10 cellular contexts compared by ENCODE assay signal in the genomic region with DNA sequence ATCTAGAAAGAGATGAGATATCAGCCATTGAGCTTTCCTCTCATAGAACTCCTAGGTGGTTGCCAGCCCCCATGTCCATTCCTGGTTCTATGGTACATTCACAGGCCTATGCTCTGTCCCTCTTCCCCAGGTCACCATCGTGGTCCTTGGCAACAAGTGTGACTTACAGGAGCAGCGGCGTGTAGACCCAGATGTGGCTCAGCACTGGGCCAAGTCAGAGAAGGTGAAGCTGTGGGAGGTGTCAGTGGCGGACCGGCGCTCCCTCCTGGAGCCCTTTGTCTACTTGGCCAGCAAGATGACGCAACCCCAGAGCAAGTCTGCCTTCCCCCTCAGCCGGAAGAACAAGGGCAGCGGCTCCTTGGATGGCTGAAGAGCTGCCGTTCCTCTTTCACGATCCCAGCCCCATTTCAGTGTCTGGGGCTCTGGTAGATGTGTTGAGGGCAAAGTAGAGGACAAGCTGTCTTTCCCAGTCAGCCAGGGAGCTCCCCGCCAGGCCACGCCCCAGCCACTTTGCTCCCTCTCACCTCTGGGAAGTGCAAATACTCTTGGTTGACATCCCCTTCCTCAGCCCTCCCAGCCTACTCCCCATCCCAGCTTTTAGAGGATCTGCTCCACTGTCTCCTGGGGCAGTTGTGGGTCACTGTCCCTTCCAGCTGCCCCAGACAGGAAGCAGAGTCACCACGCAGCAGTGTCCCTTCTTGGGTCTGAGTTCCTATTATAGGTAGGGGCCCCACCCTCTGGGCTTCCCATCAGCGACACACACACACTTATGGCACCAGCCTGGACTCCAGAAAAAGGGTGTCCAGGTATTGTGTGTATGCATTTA. TPM values are rescaled to one million over a fixed set of nuclear protein-coding genes. Genes with fewer than 3 reads are reported as not detected.
A peak's percentile ranks its signal among the peaks of the same experiment; 100 is the strongest.
DNase-seq lines count a peak whose midpoint lies in the region; ATAC-seq and TF ChIP-seq lines count a peak whose summit lies in the region.
"Had no signal": no experiment of that assay in that cellular context is flagged by ENCODE, and none has a peak within 500 bp of the region (broad histone marks: within the 10 kb centered on the region; RNA-seq: fewer than 3 reads in every experiment).

No MANE protein-coding gene starts in this region.

- H3K9me3 ChIP-seq in lung (ENCODE audit: control insufficient read depth in 2 of 2, insufficient read depth in 1 of 2, low read length in 1 of 2) (no peaks in the 10 kb centered on the region), vagina (no peaks in the 10 kb centered on the region)

- 48 to 57% methylated on average over 15 of the region's 15 CpGs for WGBS in lung, 2 donors

- no peak for TF ChIP-seq POLR2A in vagina (IDR thresholded peaks at IDR 0.05)

- H3K27ac ChIP-seq in lung (ENCODE audit: low read depth in 1 of 2, low read length in 1 of 2) (peak overlapping the region; percentile 78 to 84), vagina (peak overlapping the region; percentile 17)

- peaks cover 3% of the 10 kb centered on the region for H3K36me3 Mint-ChIP-seq in chondrocyte (ENCODE audit: low read depth)

- TF ChIP-seq CTCF in chondrocyte (IDR thresholded peaks at IDR 0.05) (no peak), lung (IDR thresholded peaks at IDR 0.05; ENCODE audit: control extremely low read depth, extremely low read depth) (no peak), vagina (IDR thresholded peaks at IDR 0.05) (no peak)

- peak; percentile 65 for DNase-seq in Right ventricle myocardium superior
- DNase-seq in Right ventricle myocardium inferior (ENCODE audit: missing footprints) = no peak
- no peak for DNase-seq in chondrocyte (ENCODE audit: low spot score)
- peak; percentile 67 for DNase-seq in lung (ENCODE audit: low spot score)
- no peak for DNase-seq in vagina (ENCODE audit: extremely low spot score in 2 of 2)
- no peak for DNase-seq in stimulated activated naive CD4-positive, alpha-beta T cell treated with Interleukin-2 at 50 U/mL for 16 hours (lab: John Stamatoyannopoulos, UW)
- DNase-seq in KG1 (lab: John Stamatoyannopoulos, UW) = no peak
- DNase-seq: activated naive CD4-positive, alpha-beta T cell had no signal

- H3K4me3 Mint-ChIP-seq in chondrocyte (ENCODE audit: unreplicated experiment) = no peak overlapping the region
- H3K4me3 Mint-ChIP-seq: T-helper 2 cell treated with Interferon-gamma antibody and Interleukin-4, amounts not matched to agents 5 μg/mL and 100 μg/mL, for 36 hours had no signal

- no peaks in the 10 kb centered on the region for H3K27me3 Mint-ChIP-seq in chondrocyte (ENCODE audit: low read depth)

- peak overlapping the region; percentile 62 for H3K27ac Mint-ChIP-seq in chondrocyte (ENCODE audit: unreplicated experiment)

- H3K36me3 ChIP-seq in lung (ENCODE audit: control insufficient read depth in 2 of 2, insufficient read depth in 2 of 2, low read length in 2 of 2) = peaks cover 0 to 17% of the 10 kb centered on the region in 2 donors
- H3K36me3 ChIP-seq in vagina = peaks cover 0 to 17% of the 10 kb centered on the region in 2 donors

- H3K4me1 ChIP-seq in lung (ENCODE audit: control insufficient read depth in 2 of 2, insufficient read depth in 2 of 2, low read length in 2 of 2) (peaks cover 6 to 17% of the 10 kb centered on the region in 2 donors), vagina (peaks cover 26% of the 10 kb centered on the region)

- H3K27me3 ChIP-seq in lung (ENCODE audit: control insufficient read depth, insufficient read depth) (no peaks in the 10 kb centered on the region), vagina (no peaks in the 10 kb centered on the region)

- H3K9me3 Mint-ChIP-seq in chondrocyte (ENCODE audit: low read depth) = no peaks in the 10 kb centered on the region

- peaks cover 40% of the 10 kb centered on the region for H3K4me1 Mint-ChIP-seq in chondrocyte (ENCODE audit: low read depth)

- intact Hi-C loops in Right ventricle myocardium superior (cut with DNase I) (no loop called here), Right ventricle myocardium inferior (cut with DNase I) (loop anchor here (10.0 kb wide), 1 partner anchor 501 kb away; no protein-coding TSS in a partner anchor), vagina (cut with DNase I) (loop anchor here (2.0 kb wide), 1 partner anchor 93 kb away; no protein-coding TSS in a partner anchor)

- ATAC-seq in Right ventricle myocardium superior (ENCODE audit: poor library complexity) = no peak
- no peak for ATAC-seq in Right ventricle myocardium inferior
- ATAC-seq in lung (ENCODE audit: insufficient read depth, low FRiP score) = no peak
- no peak for ATAC-seq in GM21528 (IDR thresholded peaks at IDR 0.05; ENCODE audit: low FRiP score, unreplicated experiment)

- no peak overlapping the region for H3K4me3 ChIP-seq in lung
- H3K4me3 ChIP-seq in vagina = no peak overlapping the region

RNA-seq across cellular contexts. Expression of a gene that starts 3.8 kb away (rescaled TPM):
- total RNA-seq in Right ventricle myocardium superior = 43.8 TPM
- 47.1 TPM for total RNA-seq in Right ventricle myocardium inferior
- total RNA-seq in chondrocyte = 54.7 to 57.0 TPM (median 56.9 TPM) in 3 replicates
- 10 to 100 TPM; 29.2 to 32.0 TPM for total RNA-seq in lung
- 10 to 100 TPM; 32.7 to 44.2 TPM for polyA plus RNA-seq in lung
- total RNA-seq in vagina = 28.7 TPM

RNA-seq across cellular contexts. Expression of a gene that starts 6.5 kb away (rescaled TPM):
- total RNA-seq in Right ventricle myocardium superior = 81.2 TPM
- 79.0 TPM for total RNA-seq in Right ventricle myocardium inferior
- 51.1 to 61.0 TPM (median 51.2 TPM) in 3 replicates for total RNA-seq in chondrocyte
- 10 to 100 TPM; 84.1 to 89.3 TPM for total RNA-seq in lung
- 10 to 100 TPM; 66.2 to 81.8 TPM for polyA plus RNA-seq in lung
- total RNA-seq in vagina = 60.2 TPM

RNA-seq across cellular contexts. Expression of a gene that starts 26.7 kb away (rescaled TPM):
- total RNA-seq in Right ventricle myocardium superior = 0.59 TPM
- total RNA-seq in Right ventricle myocardium inferior = 0.73 TPM
- 0.24 to 0.77 TPM (median 0.62 TPM) in 3 replicates for total RNA-seq in chondrocyte
- 1 to 10 TPM; 1.7 to 3.6 TPM for total RNA-seq in lung
- polyA plus RNA-seq in lung = under 1 TPM; 0.38 to 0.71 TPM
- total RNA-seq in vagina = 0.49 TPM

RNA-seq across cellular contexts. Expression of a gene that starts 57.1 kb away (rescaled TPM):
- total RNA-seq in Right ventricle myocardium superior (23.0 TPM), Right ventricle myocardium inferior (28.2 TPM), chondrocyte (78.3 to 86.0 TPM (median 79.4 TPM) in 3 replicates), lung (10 to 100 TPM; 34.8 to 53.5 TPM), vagina (54.0 TPM)
- 10 to 100 TPM; 32.3 to 33.1 TPM for polyA plus RNA-seq in lung

Comparison
In these comparisons a context has a peak if more than half of its experiments do, and no peak if none do; other contexts are left out.
1. DNase-seq: peak in Right ventricle myocardium superior (single experiment) and lung (single experiment); none in Right ventricle myocardium inferior (single experiment), chondrocyte (single experiment), vagina (0 of 2), stimulated activated naive CD4-positive, alpha-beta T cell treated with Interleukin-2 at 50 U/mL for 16 hours (single experiment) and KG1 (single experiment).